Comparison of ENCODE assay signal across 6 cellular contexts in the genomic region with DNA sequence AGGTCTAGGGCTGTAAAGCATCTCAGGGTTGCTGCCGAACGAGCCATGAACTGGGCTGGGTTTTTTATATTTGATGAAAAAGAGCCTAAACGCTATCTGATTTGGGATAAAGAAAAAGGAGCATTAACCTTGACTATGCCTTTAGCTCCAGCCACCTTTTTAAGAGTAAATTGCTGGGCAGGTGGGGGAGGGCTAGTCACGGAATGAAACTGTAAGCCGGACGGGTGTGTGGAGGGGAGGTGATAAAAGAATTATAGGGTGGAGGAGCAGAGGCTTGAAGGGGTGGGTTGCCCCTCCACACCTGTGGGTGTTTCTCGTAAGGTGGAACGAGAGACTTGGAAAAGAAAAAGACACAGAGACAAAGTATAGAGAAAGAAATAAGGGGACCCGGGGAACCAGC. TPM values are rescaled to one million over a fixed set of nuclear protein-coding genes. Genes with fewer than 3 reads are reported as not detected.
"Had no signal": no experiment of that assay in that cellular context is flagged by ENCODE, and none has a peak within 500 bp of the region (broad histone marks: within the 10 kb centered on the region; RNA-seq: fewer than 3 reads in every experiment).

No MANE protein-coding gene starts in this region.

RNA-seq across cellular contexts. Expression of a gene that starts 41.3 kb away (rescaled TPM):
- total RNA-seq: activated CD8-positive, alpha-beta T cell treated with anti-CD3 and anti-CD28 coated beads, Interleukin-2, amount 10 ng/mL, durations not matched to agents 7 days and 5 days; aorta; bronchial epithelial cell; LHCN-M2; M059J; PC-9 had no signal
